Comparison of ENCODE assay signal across 14 cellular contexts in genomic region chr7:154986200-154986599, GRCh38. TPM values are rescaled to one million over a fixed set of nuclear protein-coding genes. Genes with fewer than 3 reads are reported as not detected.
DNase-seq lines count a peak whose midpoint lies in the region; ATAC-seq and TF ChIP-seq lines count a peak whose summit lies in the region.
"Had no signal": no experiment of that assay in that cellular context is flagged by ENCODE, and none has a peak within 500 bp of the region (broad histone marks: within the 10 kb centered on the region; RNA-seq: fewer than 3 reads in every experiment).

No MANE protein-coding gene starts in this region.

- no peak overlapping the region for H3K4me3 Mint-ChIP-seq in H9
- H3K4me3 Mint-ChIP-seq: CD4-positive, CD25-positive, alpha-beta regulatory T cell; CD8-positive, alpha-beta memory T cell had no signal

- H2BK5ac ChIP-seq in H9 (ENCODE audit: insufficient read length, low read length): no peak overlapping the region

- no peak overlapping the region for H3K4ac ChIP-seq in H9 (ENCODE audit: low read depth, low read length)

- H3K4me1 ChIP-seq in H9 (ENCODE audit: insufficient read depth, low read length): no peaks in the 10 kb centered on the region
- H3K4me1 ChIP-seq in upper lobe of right lung: no peaks in the 10 kb centered on the region
- H3K4me1 ChIP-seq: HAP-1 had no signal

- DNase-seq in G401 (ENCODE audit: low spot score) (peak; percentile 42), H9 (no peak), left lobe of liver (ENCODE audit: low spot score) (no peak), upper lobe of right lung (no peak), GOT3 (lab: John Stamatoyannopoulos, UW) (no peak)
- DNase-seq: ACHN; BE2C; CD4-positive, CD25-positive, alpha-beta regulatory T cell; CD8-positive, alpha-beta memory T cell; COR-L47; GDM1; KBM-7 had no signal

- H3K18ac ChIP-seq in H9 (ENCODE audit: insufficient read length, low read depth, low read length): no peak overlapping the region

- no CpG with 5 or more reads among the region's 4 CpGs for WGBS in H9 (ENCODE audit: extremely low coverage, insufficient read length, low lambda C conversion rate)

- no peaks in the 10 kb centered on the region for H4K20me1 ChIP-seq in H9 (ENCODE audit: control insufficient read depth, insufficient read depth, insufficient read length)

- no peaks in the 10 kb centered on the region for H3K23me2 ChIP-seq in H9 (ENCODE audit: insufficient read length, low read depth, low read length, poor library complexity, severe bottlenecking)

- H3K23ac ChIP-seq in H9 (ENCODE audit: insufficient read length, low read depth, low read length): no peak overlapping the region

- no peak overlapping the region for H3K14ac ChIP-seq in H9 (ENCODE audit: insufficient read depth, low read length)

- H3K79me1 ChIP-seq in H9 (ENCODE audit: insufficient read depth, low read depth, low read length, poor library complexity, severe bottlenecking): peaks cover 4% of the 10 kb centered on the region

- no peaks in the 10 kb centered on the region for H3K36me3 ChIP-seq in upper lobe of right lung

- no peaks in the 10 kb centered on the region for H3K27me3 Mint-ChIP-seq in H9 (ENCODE audit: low read depth)
- H3K27me3 Mint-ChIP-seq: CD4-positive, CD25-positive, alpha-beta regulatory T cell; CD8-positive, alpha-beta memory T cell had no signal

- H3K79me2 ChIP-seq in H9 (ENCODE audit: insufficient read depth, low read length): no peaks in the 10 kb centered on the region; the same call in 1 of the 2 replicates

- H3K36me3 Mint-ChIP-seq in H9 (ENCODE audit: insufficient read depth in 1 of 3, low read depth in 3 of 3): peaks cover 3 to 25% (median 9%) of the 10 kb centered on the region in 3 experiments; a peak in 6 of 7 replicates

- H3K27ac ChIP-seq in H9 (ENCODE audit: insufficient read length, low read depth, low read length) (no peak overlapping the region), upper lobe of right lung (no peak overlapping the region)

- no peak overlapping the region for H3K4me2 ChIP-seq in H9 (ENCODE audit: insufficient read depth, insufficient read length, low read length)

- ATAC-seq in left lobe of liver (peak; percentile 58), upper lobe of right lung (peak; percentile 34), GM21723 (IDR thresholded peaks at IDR 0.05; ENCODE audit: unreplicated experiment) (no peak)

- no peaks in the 10 kb centered on the region for H3K27me3 ChIP-seq in H9 (ENCODE audit: insufficient read depth, low read length)
- no peaks in the 10 kb centered on the region for H3K27me3 ChIP-seq in upper lobe of right lung
- H3K27me3 ChIP-seq: BE2C had no signal

- no peak overlapping the region for H2BK120ac ChIP-seq in H9 (ENCODE audit: low read depth, low read length, poor library complexity, severe bottlenecking)

- no peak overlapping the region for H4K5ac ChIP-seq in H9 (ENCODE audit: insufficient read length, low read depth, low read length)

- no peak overlapping the region for H2AK5ac ChIP-seq in H9 (ENCODE audit: insufficient read length, low read length)

- H3K4me1 Mint-ChIP-seq in H9: no peaks in the 10 kb centered on the region

- in situ Hi-C loops in G401 (cut with HindIII; ENCODE audit: low sequenced_read_pairs): no loop called here

- peak overlapping the region in 2 of 3 experiments; percentile 6 to 22; a peak in 2 of 7 replicates for H3K27ac Mint-ChIP-seq in H9

- H3T11ph ChIP-seq in H9 (ENCODE audit: low read length): no peak overlapping the region

- no peak overlapping the region for H2BK20ac ChIP-seq in H9 (ENCODE audit: low read depth, low read length, poor library complexity, severe bottlenecking)

- H4K8ac ChIP-seq in H9 (replicated peaks; ENCODE audit: insufficient read length, low read depth, low read length): no peak overlapping the region

- H2AFZ ChIP-seq in H9 (ENCODE audit: low read length): no peak overlapping the region

- H2BK15ac ChIP-seq in H9 (ENCODE audit: low read depth, low read length): no peak overlapping the region

- H4K91ac ChIP-seq in H9 (ENCODE audit: insufficient read length, low read depth, low read length): no peak overlapping the region

- H3K9me3 ChIP-seq in H9 (ENCODE audit: control insufficient read depth, low read depth, low read length) (no peaks in the 10 kb centered on the region), upper lobe of right lung (no peaks in the 10 kb centered on the region)
- H3K9me3 ChIP-seq: BE2C, HAP-1 had no signal

- H3K9ac ChIP-seq in H9 (ENCODE audit: extremely low read depth, insufficient read length, low read length): no peak overlapping the region

- no peaks in the 10 kb centered on the region for H3K9me3 Mint-ChIP-seq in H9
- H3K9me3 Mint-ChIP-seq: CD4-positive, CD25-positive, alpha-beta regulatory T cell; CD8-positive, alpha-beta memory T cell had no signal

- no peak overlapping the region for H2BK12ac ChIP-seq in H9 (ENCODE audit: insufficient read length, low read depth, low read length)

- no peak overlapping the region for H3K56ac ChIP-seq in H9 (ENCODE audit: insufficient read length, low read depth, low read length)

- H3K4me3 ChIP-seq in upper lobe of right lung: no peak overlapping the region
- H3K4me3 ChIP-seq: HAP-1 had no signal

- no peak for TF ChIP-seq CTCF in H9 (conservative IDR thresholded peaks at IDR 0.05)
- TF ChIP-seq CTCF in upper lobe of right lung (IDR thresholded peaks at IDR 0.05): no peak

- intact Hi-C loops in upper lobe of right lung (cut with DNase I): no loop called here

RNA-seq across cellular contexts. Expression of gene PAXIP1, which starts 16.7 kb away (rescaled TPM):
- total RNA-seq in G401 (2014; rRNA removed; shearing (Covaris generic)): 20.2 and 33.8 TPM in 2 replicates
- total RNA-seq in H9 (2021): 31.0 and 32.6 TPM in 2 replicates
- 5.8 TPM for total RNA-seq in left lobe of liver
- total RNA-seq in upper lobe of right lung: 11.8 TPM
